Comparison of ENCODE assay signal across 14 cellular contexts in the genomic region with DNA sequence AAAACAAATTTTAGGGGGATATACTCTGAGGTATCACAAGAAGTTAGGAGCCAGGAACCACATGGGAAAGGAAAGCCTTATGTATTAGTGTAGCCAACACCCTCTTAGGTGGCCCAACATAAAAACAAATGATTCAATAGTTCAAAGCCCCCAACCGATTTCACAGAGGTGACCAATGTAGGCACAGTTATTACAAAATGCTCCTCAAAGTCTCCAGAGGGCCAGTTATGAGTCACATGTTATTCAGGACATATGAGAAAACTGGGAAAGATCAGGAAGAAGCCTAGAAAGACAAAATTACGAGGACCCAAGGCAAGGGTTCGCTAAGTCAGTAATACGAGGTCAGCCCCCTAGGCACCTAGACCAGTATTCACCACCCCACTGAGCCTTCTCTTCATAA.
"Had no signal": no experiment of that assay in that cellular context is flagged by ENCODE, and none has a peak within 500 bp of the region (broad histone marks: within the 10 kb centered on the region; RNA-seq: fewer than 3 reads in every experiment).

No MANE protein-coding gene starts in this region.

- H3K36me3 ChIP-seq: gastrocnemius medialis, sigmoid colon, tibial artery had no signal

- H3K4me3 ChIP-seq: dorsolateral prefrontal cortex, gastrocnemius medialis, lung, sigmoid colon, tibial artery had no signal

- H3K27me3 ChIP-seq: dorsolateral prefrontal cortex, gastrocnemius medialis, sigmoid colon, tibial artery had no signal

- H3K27ac ChIP-seq: dorsolateral prefrontal cortex, gastrocnemius medialis, sigmoid colon, tibial artery had no signal

- ATAC-seq: activated CD4-positive, alpha-beta T cell treated with anti-CD3 and anti-CD28 coated beads for 36 hours; WTC11 had no signal

- H3K4me1 ChIP-seq: gastrocnemius medialis, sigmoid colon, tibial artery had no signal

- H3K36me3 Mint-ChIP-seq: mesothelial cell of epicardium, WTC11 had no signal

- H3K4me1 Mint-ChIP-seq: activated CD4-positive, alpha-beta T cell treated with anti-CD3 and anti-CD28 coated beads for 36 hours; WTC11 had no signal

- H3K27ac Mint-ChIP-seq: activated CD4-positive, alpha-beta T cell treated with anti-CD3 and anti-CD28 coated beads for 36 hours; activated naive CD8-positive, alpha-beta T cell; mesothelial cell of epicardium; WTC11 had no signal

- H3K4me3 Mint-ChIP-seq: activated CD4-positive, alpha-beta T cell treated with anti-CD3 and anti-CD28 coated beads for 36 hours; activated naive CD8-positive, alpha-beta T cell; mesothelial cell of epicardium; nephron; WTC11 had no signal

- H3K9me3 ChIP-seq: gastrocnemius medialis, sigmoid colon, tibial artery had no signal

- H3K9me3 Mint-ChIP-seq: mesothelial cell of epicardium, nephron, WTC11 had no signal

- DNase-seq: activated CD4-positive, alpha-beta T cell treated with anti-CD3 and anti-CD28 coated beads for 36 hours; activated CD4-positive, alpha-beta T cell treated with anti-CD3 and anti-CD28 coated beads, Interleukin-2, amount 50 U/mL, for 48 hours; dorsolateral prefrontal cortex; gastrocnemius medialis; head of caudate nucleus; posterior cingulate gyrus; sigmoid colon; stimulated activated naive CD4-positive, alpha-beta T cell; tibial artery had no signal
